Comparison of ENCODE assay signal across 19 cellular contexts in genomic region chr1:180966744-180967536, GRCh38.
"Had no signal": no experiment of that assay in that cellular context is flagged by ENCODE, and none has a peak within 500 bp of the region (broad histone marks: within the 10 kb centered on the region; RNA-seq: fewer than 3 reads in every experiment).

No MANE protein-coding gene starts in this region.

- DNase-seq: activated CD4-positive, alpha-beta memory T cell treated with anti-CD3 and anti-CD28 coated beads, Interleukin-2, amount 10 ng/mL, durations not matched to agents 7 days and 5 days; activated T-cell treated with anti-CD3 and anti-CD28 coated beads, Interleukin-2, amount 50 U/mL, for 24 hours; amygdala; body of pancreas; cortex of kidney; effector CD4-positive, alpha-beta T cell; gastrocnemius medialis; heart right ventricle; left colon; lower lobe of right lung; ovary; stimulated activated CD4-positive, alpha-beta T cell treated with anti-CD3 and anti-CD28 coated beads, Interleukin-1b, Interleukin-23, amount 100 ng/mL, for 48 hours; T-cell had no signal

- H3K4me3 ChIP-seq: body of pancreas, gastrocnemius medialis, heart right ventricle, lower lobe of right lung, ovary, tibial nerve, vagina had no signal

- H3K36me3 ChIP-seq: gastrocnemius medialis, ovary had no signal

- H3K4me3 Mint-ChIP-seq: activated CD4-positive, alpha-beta memory T cell treated with anti-CD3 and anti-CD28 coated beads, Interleukin-2, amount 10 ng/mL, durations not matched to agents 7 days and 5 days; activated naive CD4-positive, alpha-beta T cell treated with anti-CD3 and anti-CD28 coated beads, Interleukin-2, amount 50 U/mL, for 24 hours; activated T-cell treated with anti-CD3 and anti-CD28 coated beads, Interleukin-2, amount 50 U/mL, for 24 hours; central memory CD8-positive, alpha-beta T cell; T-cell had no signal

- H3K27ac Mint-ChIP-seq: activated CD4-positive, alpha-beta memory T cell treated with anti-CD3 and anti-CD28 coated beads, Interleukin-2, amount 10 ng/mL, durations not matched to agents 7 days and 5 days had no signal

- H3K27me3 ChIP-seq: body of pancreas, gastrocnemius medialis, heart right ventricle, ovary, tibial nerve, vagina had no signal

- H3K4me1 ChIP-seq: body of pancreas had no signal

- H3K9me3 ChIP-seq: body of pancreas, gastrocnemius medialis, heart right ventricle, lower lobe of right lung, ovary, tibial nerve, vagina had no signal

- H3K27me3 Mint-ChIP-seq: activated CD4-positive, alpha-beta memory T cell treated with anti-CD3 and anti-CD28 coated beads, Interleukin-2, amount 10 ng/mL, durations not matched to agents 7 days and 5 days; activated naive CD4-positive, alpha-beta T cell treated with anti-CD3 and anti-CD28 coated beads, Interleukin-2, amount 50 U/mL, for 24 hours; activated T-cell treated with anti-CD3 and anti-CD28 coated beads, Interleukin-2, amount 50 U/mL, for 24 hours; central memory CD8-positive, alpha-beta T cell; T-cell had no signal

- ATAC-seq: body of pancreas, gastrocnemius medialis, left colon, lower lobe of right lung, T-cell had no signal

- H3K9me3 Mint-ChIP-seq: activated CD4-positive, alpha-beta memory T cell treated with anti-CD3 and anti-CD28 coated beads, Interleukin-2, amount 10 ng/mL, durations not matched to agents 7 days and 5 days; activated naive CD4-positive, alpha-beta T cell treated with anti-CD3 and anti-CD28 coated beads, Interleukin-2, amount 50 U/mL, for 24 hours; activated T-cell treated with anti-CD3 and anti-CD28 coated beads, Interleukin-2, amount 50 U/mL, for 24 hours; central memory CD8-positive, alpha-beta T cell; T-cell had no signal

- H3K27ac ChIP-seq: body of pancreas, epithelial cell of prostate, heart right ventricle, lower lobe of right lung, ovary, vagina, VCaP had no signal
